In the genomic region with DNA sequence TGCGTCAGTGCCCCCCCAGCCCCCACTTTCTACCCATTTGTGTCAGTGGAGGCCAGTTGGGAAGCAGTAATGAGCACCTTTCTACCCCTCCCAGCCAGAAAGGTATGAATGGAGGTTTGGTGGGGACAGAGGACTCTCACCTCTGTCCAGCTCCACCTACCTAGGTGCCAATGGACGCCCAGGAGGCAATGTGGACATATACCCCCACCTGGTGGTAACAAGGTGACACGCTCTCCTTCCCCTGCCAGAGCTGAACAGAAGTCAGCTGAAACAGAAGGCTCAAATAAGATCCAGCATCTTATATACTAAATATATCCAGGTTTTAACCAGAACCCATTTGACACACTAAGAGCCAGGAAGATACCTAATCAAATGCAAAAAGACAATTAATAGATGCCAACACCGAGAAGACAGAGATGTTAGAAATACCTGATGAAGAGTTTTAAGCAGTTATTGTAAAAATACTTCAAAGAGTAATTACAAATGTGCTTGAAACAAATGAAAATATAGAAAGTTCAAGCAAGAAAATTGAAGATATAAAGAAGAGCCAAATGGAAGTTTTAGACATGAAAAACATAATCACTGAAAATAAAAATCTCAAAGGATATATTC, we compare ENCODE assay signal across 8 cellular contexts. TPM values are rescaled to one million over a fixed set of nuclear protein-coding genes. Genes with fewer than 3 reads are reported as not detected.
DNase-seq lines count a peak whose midpoint lies in the region; ATAC-seq and TF ChIP-seq lines count a peak whose summit lies in the region.
"Had no signal": no experiment of that assay in that cellular context is flagged by ENCODE, and none has a peak within 500 bp of the region (broad histone marks: within the 10 kb centered on the region; RNA-seq: fewer than 3 reads in every experiment).

No MANE protein-coding gene starts in this region.

- no peak overlapping the region for H3K23ac ChIP-seq in H9 (ENCODE audit: insufficient read length, low read depth, low read length)

- H3K27ac ChIP-seq in H9 (ENCODE audit: insufficient read length, low read depth, low read length), result no peak overlapping the region
- H3K27ac ChIP-seq: epithelial cell of prostate had no signal

- H3K4me2 ChIP-seq in H9 (ENCODE audit: insufficient read depth, insufficient read length, low read length), result no peak overlapping the region

- no peak overlapping the region for H3T11ph ChIP-seq in H9 (ENCODE audit: low read length)

- H4K91ac ChIP-seq in H9 (ENCODE audit: insufficient read length, low read depth, low read length), result no peak overlapping the region

- H2BK15ac ChIP-seq in H9 (ENCODE audit: low read depth, low read length), result no peak overlapping the region

- ATAC-seq in GM19395 (IDR thresholded peaks at IDR 0.05; ENCODE audit: unreplicated experiment), result no peak

- H3K27ac Mint-ChIP-seq in H9, result no peak overlapping the region

- no peak overlapping the region for H3K14ac ChIP-seq in H9 (ENCODE audit: insufficient read depth, low read length)

- no peaks in the 10 kb centered on the region for H3K27me3 ChIP-seq in H9 (ENCODE audit: insufficient read depth, low read length)
- no peaks in the 10 kb centered on the region for H3K27me3 ChIP-seq in kidney epithelial cell (ENCODE audit: control insufficient read depth, insufficient read depth, low read length)

- no peak overlapping the region for H2BK12ac ChIP-seq in H9 (ENCODE audit: insufficient read length, low read depth, low read length)

- H3K9ac ChIP-seq in H9 (ENCODE audit: extremely low read depth, insufficient read length, low read length), result no peak overlapping the region

- H2BK20ac ChIP-seq in H9 (ENCODE audit: low read depth, low read length, poor library complexity, severe bottlenecking), result no peak overlapping the region

- no peaks in the 10 kb centered on the region for H3K9me3 ChIP-seq in H9 (ENCODE audit: control insufficient read depth, low read depth, low read length)

- H3K18ac ChIP-seq in H9 (ENCODE audit: insufficient read length, low read depth, low read length), result no peak overlapping the region

- H3K4me1 Mint-ChIP-seq in H9, result no peaks in the 10 kb centered on the region; a peak in 1 of 4 replicates

- peak; percentile 86 for TF ChIP-seq CTCF in H9 (conservative IDR thresholded peaks at IDR 0.05)
- peak; percentile 65 for TF ChIP-seq CTCF in kidney epithelial cell (IDR thresholded peaks at IDR 0.05; ENCODE audit: insufficient read depth, low read length, poor library complexity, severe bottlenecking)

- no peak overlapping the region for H3K56ac ChIP-seq in H9 (ENCODE audit: insufficient read length, low read depth, low read length)

- no peaks in the 10 kb centered on the region for H3K79me1 ChIP-seq in H9 (ENCODE audit: insufficient read depth, low read depth, low read length, poor library complexity, severe bottlenecking)

- H2AK5ac ChIP-seq in H9 (ENCODE audit: insufficient read length, low read length), result no peak overlapping the region

- no peak overlapping the region for H2AFZ ChIP-seq in H9 (ENCODE audit: low read length)

- H4K20me1 ChIP-seq in H9 (ENCODE audit: control insufficient read depth, insufficient read depth, insufficient read length), result no peaks in the 10 kb centered on the region

- H3K36me3 Mint-ChIP-seq in H9 (ENCODE audit: insufficient read depth in 1 of 3, low read depth in 3 of 3), result no peaks in the 10 kb centered on the region

- DNase-seq in DMS153 treated with DMSO at 0.1 percent for 48 hours (lab: John Stamatoyannopoulos, UW; ENCODE audit: unreplicated experiment) (peak; percentile 5), H9 (peak; percentile 76), SK-N-DZ (ENCODE audit: low spot score) (peak; percentile 18), kidney epithelial cell (ENCODE audit: low read depth) (no peak), NCI-H524 treated with DMSO at 0.1 percent for 48 hours (lab: John Stamatoyannopoulos, UW) (no peak), NK-92 (lab: John Stamatoyannopoulos, UW; ENCODE audit: unreplicated experiment) (no peak)

- H3K4ac ChIP-seq in H9 (ENCODE audit: low read depth, low read length), result no peak overlapping the region

- no peak overlapping the region for H2BK5ac ChIP-seq in H9 (ENCODE audit: insufficient read length, low read length)

- peaks cover 2 to 3% of the 10 kb centered on the region in 2 experiments; a peak in 2 of 5 replicates for H3K9me3 Mint-ChIP-seq in H9

- no peak overlapping the region for H3K4me3 Mint-ChIP-seq in H9

- no peak overlapping the region for H4K8ac ChIP-seq in H9 (replicated peaks; ENCODE audit: insufficient read length, low read depth, low read length)

- no peak overlapping the region for H3K4me3 ChIP-seq in kidney epithelial cell (ENCODE audit: low read depth, low read length)

- WGBS in H9 (ENCODE audit: extremely low coverage, insufficient read length, low lambda C conversion rate), result no CpG with 5 or more reads among the region's 4 CpGs

- H3K27me3 Mint-ChIP-seq in H9 (ENCODE audit: low read depth), result peaks cover 25% of the 10 kb centered on the region

- no peak overlapping the region for H2BK120ac ChIP-seq in H9 (ENCODE audit: low read depth, low read length, poor library complexity, severe bottlenecking)

- no peaks in the 10 kb centered on the region for H3K36me3 ChIP-seq in kidney epithelial cell (ENCODE audit: control insufficient read depth, insufficient read depth, low read length)

- H3K23me2 ChIP-seq in H9 (ENCODE audit: insufficient read length, low read depth, low read length, poor library complexity, severe bottlenecking), result no peaks in the 10 kb centered on the region

- no peak overlapping the region for H4K5ac ChIP-seq in H9 (ENCODE audit: insufficient read length, low read depth, low read length)

- H3K79me2 ChIP-seq in H9 (ENCODE audit: insufficient read depth, low read length), result no peaks in the 10 kb centered on the region

- no peaks in the 10 kb centered on the region for H3K4me1 ChIP-seq in H9 (ENCODE audit: insufficient read depth, low read length)

RNA-seq across cellular contexts. Expression of a gene that starts 18.4 kb away (rescaled TPM):
- total RNA-seq in H9 (2021) (0.04 and 0.18 TPM in 2 replicates), kidney epithelial cell (0.96 and 1.2 TPM in 2 replicates)
- not detected in 2 replicates for polyA plus RNA-seq in SK-N-DZ (2014; cell fraction: cytosol; rRNA removed)
- not detected in 2 replicates for polyA plus RNA-seq in SK-N-DZ (2014; cell fraction: nucleus; rRNA removed)

Comparison
In these comparisons a context has a peak if more than half of its experiments do, and no peak if none do; other contexts are left out.
1. DNase-seq: peak in DMS153 treated with DMSO at 0.1 percent for 48 hours (single experiment), H9 (single experiment) and SK-N-DZ (single experiment); none in kidney epithelial cell (single experiment), NCI-H524 treated with DMSO at 0.1 percent for 48 hours (single experiment) and NK-92 (single experiment).